ENCODE assay signal across 8 cellular contexts in genomic region chr1:229452956-229453801, GRCh38. TPM values are rescaled to one million over a fixed set of nuclear protein-coding genes. Genes with fewer than 3 reads are reported as not detected.
DNase-seq lines count a peak whose midpoint lies in the region; ATAC-seq, FAIRE-seq and TF ChIP-seq lines count a peak whose summit lies in the region.

No MANE protein-coding gene starts in this region.

- CTCF ChIA-PET in GM12878 (lab: Yijun Ruan, JAX), result interaction anchor here (0.8 to 2.6 kb wide), 11 partner anchors 11 to 226 kb away, joined by 3 to 10 read pairs (median 4); no protein-coding TSS in a partner anchor

- H3F3A ChIP-seq in Loucy (ENCODE audit: low read depth), result no peaks in the 10 kb centered on the region; the same call in 1 of the 2 replicates

- H3K4me3 ChIP-seq in Loucy (ENCODE audit: low read length, poor library complexity, severe bottlenecking) (no peak overlapping the region), GM12878 (no peak overlapping the region)

- no peak overlapping the region for H3K27ac ChIP-seq in GM12878 (ENCODE audit: control insufficient read depth, insufficient read depth)

- peak; percentile 38; the same call in 1 of the 3 replicates for ATAC-seq in GM12878

- no peak for FAIRE-seq in GM12878 (lab: Jason Lieb, UNC)

- H3K9me3 ChIP-seq in Loucy (ENCODE audit: insufficient read depth, low read depth, low read length), result no peaks in the 10 kb centered on the region
- no peaks in the 10 kb centered on the region for H3K9me3 ChIP-seq in GM12878 (replicated peaks; ENCODE audit: control insufficient read depth, insufficient read depth, low read length)

- TF ChIP-seq CTCF in Loucy (conservative IDR thresholded peaks at IDR 0.05; ENCODE audit: low read length), result peak; percentile 62
- TF ChIP-seq CTCF in GM12878 (IDR thresholded peaks at IDR 0.05 in 2 of 3, conservative IDR thresholded peaks at IDR 0.05 in 1 of 3; ENCODE audit: control insufficient read depth in 2 of 3, extremely low read depth in 1 of 3, insufficient read depth in 1 of 3, low read depth in 3 of 3, low read length in 3 of 3), result peak; percentile 34 to 54 (median 41); a peak in 5 of 6 replicates
- peak; percentile 32 for TF ChIP-seq CTCF in nephron progenitor cell (IDR thresholded peaks at IDR 0.05)

- H3K79me2 ChIP-seq in Loucy (ENCODE audit: insufficient read depth, low read length), result no peaks in the 10 kb centered on the region
- no peaks in the 10 kb centered on the region for H3K79me2 ChIP-seq in GM12878 (ENCODE audit: control insufficient read depth, insufficient read depth, low read length)

- H3K4me2 ChIP-seq in Loucy (ENCODE audit: low read depth, low read length, poor library complexity, severe bottlenecking) (no peak overlapping the region), GM12878 (ENCODE audit: control insufficient read depth, insufficient read depth) (no peak overlapping the region)

- peaks cover 47% of the 10 kb centered on the region for H3K36me3 Mint-ChIP-seq in nephron progenitor cell (ENCODE audit: low read depth)

- POLR2A ChIA-PET in GM12878 (lab: Charles Lee), result interaction anchor here (1.2 kb wide), 1 partner anchor 14 kb away, joined by 3 read pairs; no protein-coding TSS in a partner anchor

- RAD21 ChIA-PET in GM12878 (lab: Charles Lee; ENCODE audit: unreplicated experiment), result interaction anchor here (1.0 kb wide), 1 partner anchor 10 kb away, joined by 3 read pairs; no protein-coding TSS in a partner anchor

- no peak for TF ChIP-seq EP300 in GM12878 (IDR thresholded peaks at IDR 0.05; ENCODE audit: borderline replicate concordance in 1 of 2, control insufficient read depth in 1 of 2, low read depth in 2 of 2, low read length in 2 of 2)

- H3K36me3 ChIP-seq in Loucy (ENCODE audit: insufficient read depth, low read length) (peaks cover 48% of the 10 kb centered on the region; the same call in 1 of the 2 replicates), GM12878 (ENCODE audit: control insufficient read depth in 2 of 2, insufficient read depth in 2 of 2, low read length in 1 of 2) (peaks cover 2 to 9% of the 10 kb centered on the region in 2 experiments; a peak in 3 of 4 replicates)

- SMC1A ChIA-PET in GM12878 (lab: Charles Lee; ENCODE audit: uncharacterized antibody, unreplicated experiment), result interaction anchor here (0.7 to 4.4 kb wide), 5 partner anchors 12 to 195 kb away, joined by 3 to 15 read pairs (median 3); no protein-coding TSS in a partner anchor

- TF ChIP-seq RAD21 in GM12878 (IDR thresholded peaks at IDR 0.05; ENCODE audit: insufficient read depth, low read depth, low read length), result peak; percentile 52

- H3K4me1 Mint-ChIP-seq in nephron progenitor cell, result peaks cover 8% of the 10 kb centered on the region

- H3K4me1 ChIP-seq in Loucy (ENCODE audit: insufficient read depth, low read length, poor library complexity, severe bottlenecking) (no peaks in the 10 kb centered on the region), GM12878 (ENCODE audit: control insufficient read depth, insufficient read depth, low read length) (no peaks in the 10 kb centered on the region)

- peak; percentile 71 for DNase-seq in G401 (ENCODE audit: low spot score)
- no peak for DNase-seq in GM12878 (ENCODE audit: low read depth, low spot score)
- no peak for DNase-seq in nephron progenitor cell
- no peak for DNase-seq in activated CD4-positive, alpha-beta T cell treated with anti-CD3 and anti-CD28 coated beads, Interleukin-2, amount 50 U/mL, for 4 hours
- DNase-seq in NCI-H187 treated with DMSO at 0.1 percent for 48 hours (lab: John Stamatoyannopoulos, UW), result no peak
- no peak for DNase-seq in glomerular visceral epithelial cell (ENCODE audit: extremely low spot score)
- no peak for DNase-seq in KG1 (lab: John Stamatoyannopoulos, UW)

- H3K9ac ChIP-seq in Loucy (ENCODE audit: low read depth, low read length, poor library complexity, severe bottlenecking) (no peak overlapping the region), GM12878 (ENCODE audit: control insufficient read depth, insufficient read depth, low read length) (no peak overlapping the region)

- H3K27me3 ChIP-seq in Loucy (ENCODE audit: insufficient read depth, low read length, poor library complexity, severe bottlenecking) (no peaks in the 10 kb centered on the region), GM12878 (replicated peaks in 1 of 2; ENCODE audit: control insufficient read depth in 2 of 2, insufficient read depth in 2 of 2, low read length in 1 of 2) (no peaks in the 10 kb centered on the region)

- no peak for TF ChIP-seq POLR2A in GM12878 (IDR thresholded peaks at IDR 0.05; ENCODE audit: low read depth, low read length)

- BruUV-seq in GM12878 (replicated peaks; lab: Mats Ljungman, UMichigan), result no TSS peak

- H3K9me2 ChIP-seq in Loucy (replicated peaks; ENCODE audit: low read depth, low read length), result no peaks in the 10 kb centered on the region

- no peak overlapping the region for H3K27ac Mint-ChIP-seq in nephron progenitor cell

- in situ Hi-C loops in G401 (cut with HindIII; ENCODE audit: low sequenced_read_pairs), result loop anchor here (25.0 kb wide), 1 partner anchor 191 kb away; the partner anchor contains the start of gene RAB4A
- in situ Hi-C loops in GM12878 (cut with MboI), result no loop called here

- intact Hi-C loops in GM12878 (cut with micrococcal nuclease; ENCODE audit: unreplicated experiment), result no loop called here

- no peaks in the 10 kb centered on the region for H3K9me3 Mint-ChIP-seq in nephron progenitor cell

- H4K20me1 ChIP-seq in Loucy (ENCODE audit: insufficient read depth, low read length, poor library complexity, severe bottlenecking) (no peaks in the 10 kb centered on the region), GM12878 (ENCODE audit: control insufficient read depth, insufficient read depth) (no peaks in the 10 kb centered on the region)

- no peaks in the 10 kb centered on the region for H3K27me3 Mint-ChIP-seq in nephron progenitor cell (ENCODE audit: low read depth, poor library complexity)

- 97% methylated on average over 5 of the region's 5 CpGs for WGBS in GM12878 (ENCODE audit: insufficient coverage, insufficient replicate concordance, low lambda C conversion rate, missing lambda C conversion rate)

- no peak overlapping the region for H3K4me3 Mint-ChIP-seq in nephron progenitor cell

- H2AFZ ChIP-seq in Loucy (ENCODE audit: low read length) (no peak overlapping the region), GM12878 (ENCODE audit: control insufficient read depth, low read depth, low read length) (no peak overlapping the region)

TF ChIP-seq in GM12878, 131 proteins besides CTCF, POLR2A, EP300 and RAD21:
- TF ChIP-seq SMC3 (IDR thresholded peaks at IDR 0.05; ENCODE audit: borderline replicate concordance, low read length) (peak; percentile 43; the same call in 1 of the 2 replicates), ATF7 (IDR thresholded peaks at IDR 0.05; ENCODE audit: low read depth) (no peak)

RNA-seq across cellular contexts. Expression of gene ACTA1, which starts 19.3 kb away (rescaled TPM):
- total RNA-seq in G401 (2014; rRNA removed; shearing (Covaris generic)), result not detected in 2 replicates
- not detected in 2 replicates for total RNA-seq in GM12878 (2013; cell fraction: nucleolus; rRNA removed)
- total RNA-seq in GM12878 (2014; rRNA removed), result not detected in 2 replicates
- not detected in 2 replicates for total RNA-seq in GM12878 (2014; rRNA removed; fragmentation: Illumina TruSeq; extraction: Trizol)
- total RNA-seq in GM12878 (2021), result not detected in 2 replicates
- not detected for polyA plus RNA-seq in GM12878 (2011; ENCODE audit: low read depth)
- 0.05 TPM in 1 of 2 replicates, not detected in the other for polyA plus RNA-seq in GM12878 (2011; rRNA removed)
- polyA plus RNA-seq in GM12878 (2011; cell fraction: cytosol; rRNA removed), result 0.10 and 0.12 TPM in 2 replicates
- polyA plus RNA-seq in GM12878 (2011; cell fraction: nucleus; rRNA removed), result 0.36 and 0.80 TPM in 2 replicates
- polyA plus RNA-seq in GM12878 (2012), result not detected in 2 replicates
- not detected in 2 replicates for polyA plus RNA-seq in GM12878 (2014; fragmentation: Illumina TruSeq; extraction: Trizol)
- polyA plus RNA-seq in GM12878 (2014; fragmentation: Nextera tagmentation; extraction: Ambion mirVana), result not detected
- polyA plus RNA-seq in GM12878 (2014; rRNA removed), result 0.35 TPM in 1 of 2 replicates, not detected in the other
- under 1 TPM in 1 of 2 experiments, not detected in 1; 0.12 TPM for polyA plus RNA-seq in GM12878 (2016; fragmentation: Nextera tagmentation; extraction: Ambion mirVana)
- polyA minus RNA-seq in GM12878 (2011; rRNA and poly(A)+ RNA removed), result 0.15 TPM in 1 of 2 replicates, not detected in the other
- polyA minus RNA-seq in GM12878 (2011; cell fraction: cytosol; rRNA and poly(A)+ RNA removed), result not detected in 2 replicates
- not detected in 2 replicates for polyA minus RNA-seq in GM12878 (2011; cell fraction: nucleus; rRNA and poly(A)+ RNA removed)

RNA-seq across cellular contexts. Expression of gene NUP133, which starts 55.0 kb away (rescaled TPM):
- 40.2 and 51.4 TPM in 2 replicates for total RNA-seq in G401 (2014; rRNA removed; shearing (Covaris generic))
- total RNA-seq in GM12878 (2013; cell fraction: nucleolus; rRNA removed), result 56.9 and 60.2 TPM in 2 replicates
- total RNA-seq in GM12878 (2014; rRNA removed), result 32.1 and 33.4 TPM in 2 replicates
- 33.1 and 36.4 TPM in 2 replicates for total RNA-seq in GM12878 (2014; rRNA removed; fragmentation: Illumina TruSeq; extraction: Trizol)
- 45.4 and 46.0 TPM in 2 replicates for total RNA-seq in GM12878 (2021)
- 8.3 TPM for polyA plus RNA-seq in GM12878 (2011; ENCODE audit: low read depth)
- polyA plus RNA-seq in GM12878 (2011; rRNA removed), result 24.2 and 26.9 TPM in 2 replicates
- 12.1 and 15.0 TPM in 2 replicates for polyA plus RNA-seq in GM12878 (2011; cell fraction: cytosol; rRNA removed)
- 28.2 and 37.9 TPM in 2 replicates for polyA plus RNA-seq in GM12878 (2011; cell fraction: nucleus; rRNA removed)
- 12.0 and 16.2 TPM in 2 replicates for polyA plus RNA-seq in GM12878 (2012)
- polyA plus RNA-seq in GM12878 (2014; fragmentation: Illumina TruSeq; extraction: Trizol), result 24.1 and 35.4 TPM in 2 replicates
- polyA plus RNA-seq in GM12878 (2014; fragmentation: Nextera tagmentation; extraction: Ambion mirVana), result 10 to 100 TPM; 10.9 to 24.3 TPM
- 26.7 and 31.6 TPM in 2 replicates for polyA plus RNA-seq in GM12878 (2014; rRNA removed)
- 10 to 100 TPM; 26.9 to 34.5 TPM for polyA plus RNA-seq in GM12878 (2016; fragmentation: Nextera tagmentation; extraction: Ambion mirVana)
- polyA minus RNA-seq in GM12878 (2011; rRNA and poly(A)+ RNA removed), result 29.1 and 41.2 TPM in 2 replicates
- 13.3 and 15.5 TPM in 2 replicates for polyA minus RNA-seq in GM12878 (2011; cell fraction: cytosol; rRNA and poly(A)+ RNA removed)
- polyA minus RNA-seq in GM12878 (2011; cell fraction: nucleus; rRNA and poly(A)+ RNA removed), result 19.6 and 22.8 TPM in 2 replicates
